In genomic region chr22:18896038-18896657, GRCh38 we compare ENCODE assay signal across 7 cellular contexts. TPM values are rescaled to one million over a fixed set of nuclear protein-coding genes. Genes with fewer than 3 reads are reported as not detected.
A peak's percentile ranks its signal among the peaks of the same experiment; 100 is the strongest.
DNase-seq lines count a peak whose midpoint lies in the region; ATAC-seq and FAIRE-seq lines count a peak whose summit lies in the region.
"Not testable (repeated sequence)": the region's sequence is repeated elsewhere in the genome, so short reads cannot be mapped to it uniquely, and the experiment has no call there.

No MANE protein-coding gene starts in this region.

- ATAC-seq in GM21515 (IDR thresholded peaks at IDR 0.05; ENCODE audit: unreplicated experiment) = peak; percentile 68
- not testable (repeated sequence) for ATAC-seq in left cardiac atrium

- FAIRE-seq in colon (lab: Jason Lieb, UNC) = peak; percentile 100

- DNase-seq in activated CD4-positive, alpha-beta T cell treated with anti-CD3 and anti-CD28 coated beads for 48 hours = peak; percentile 38
- peak; percentile 19 to 26 for DNase-seq in activated T-cell treated with anti-CD3 and anti-CD28 coated beads, Interleukin-2, amount 50 U/mL, for 48 hours
- DNase-seq in left cardiac atrium (peak; percentile 21), myocyte (ENCODE audit: low read depth) (peak; percentile 0)
- peak in 2 of 3 donors; percentile 1 to 17 for DNase-seq in stimulated activated CD4-positive, alpha-beta T cell treated with anti-CD3 and anti-CD28 coated beads, TNF-alpha, amount 100 ng/mL, for 48 hours (ENCODE audit: low read depth in 3 of 3)

- intact Hi-C loops in left cardiac atrium (cut with DNase I) = not testable (repeated sequence)

RNA-seq across cellular contexts. Expression of gene DGCR6, which starts 10.0 kb away (rescaled TPM):
- 1 to 10 TPM; 4.2 to 7.5 TPM for total RNA-seq in left cardiac atrium
- 2.3 and 5.0 TPM in 2 replicates for total RNA-seq in myocyte
- polyA plus RNA-seq in myocyte (2012) = 1.9 TPM

RNA-seq across cellular contexts. Expression of gene PRODH, which starts 39.9 kb away (rescaled TPM):
- total RNA-seq in left cardiac atrium (1 to 10 TPM; 2.3 to 5.6 TPM), myocyte (0.43 and 0.73 TPM in 2 replicates)
- 0.18 TPM for polyA plus RNA-seq in myocyte (2012)
